26 cellular contexts compared by ENCODE assay signal in the genomic region with DNA sequence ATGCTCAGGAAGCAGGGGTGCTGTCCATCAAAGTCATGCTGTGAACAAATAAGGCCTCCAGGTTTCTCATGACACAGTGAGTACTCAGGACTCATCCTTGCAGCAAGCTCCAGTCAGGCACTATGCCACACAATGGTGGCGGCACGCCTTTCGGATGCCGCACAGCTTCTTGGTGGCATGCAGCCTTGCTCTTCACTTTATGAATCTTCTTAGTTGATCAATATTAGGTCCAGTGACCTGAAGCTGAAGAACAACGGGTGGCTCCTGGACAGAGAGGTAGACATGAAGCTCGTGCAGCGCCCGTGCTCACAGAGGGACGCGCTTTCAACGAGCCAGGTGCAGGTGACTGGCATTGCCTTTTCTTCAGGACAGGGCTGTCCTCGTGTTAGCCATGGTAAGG.
DNase-seq lines count a peak whose midpoint lies in the region; ATAC-seq, FAIRE-seq and TF ChIP-seq lines count a peak whose summit lies in the region.
"Had no signal": no experiment of that assay in that cellular context is flagged by ENCODE, and none has a peak within 500 bp of the region (broad histone marks: within the 10 kb centered on the region; RNA-seq: fewer than 3 reads in every experiment).

No MANE protein-coding gene starts in this region.

- no peaks in the 10 kb centered on the region for H4K20me1 ChIP-seq in GM23338 (replicated peaks; ENCODE audit: insufficient read depth)
- no peaks in the 10 kb centered on the region for H4K20me1 ChIP-seq in H1 (replicated peaks in 1 of 2; ENCODE audit: control insufficient read depth in 1 of 2, insufficient read depth in 2 of 2, low read length in 2 of 2)
- H4K20me1 ChIP-seq: BLaER1 had no signal

- no peak overlapping the region for H3K56ac ChIP-seq in H1 (replicated peaks; ENCODE audit: insufficient read length, low read depth, low read length)

- H3F3A ChIP-seq in GM23338 (replicated peaks; ENCODE audit: low read depth) = no peaks in the 10 kb centered on the region

- H3K27me3 Mint-ChIP-seq in GM23338 (ENCODE audit: insufficient read depth, low read depth, poor library complexity) = peaks cover 12% of the 10 kb centered on the region

- no peak overlapping the region for H3K9ac ChIP-seq in H1 (replicated peaks in 1 of 4; ENCODE audit: extremely low read depth in 1 of 4, low read depth in 3 of 4, low read length in 3 of 4)
- H3K9ac ChIP-seq: BLaER1 had no signal

- H3K9me2 ChIP-seq in GM23338 (ENCODE audit: insufficient read depth) = peaks cover 6% of the 10 kb centered on the region; the same call in 1 of the 2 replicates

- ATAC-seq in GM23338 = no peak
- ATAC-seq in stimulated activated effector memory CD8-positive, alpha-beta T cell treated with anti-CD3 and anti-CD28 coated beads, Interleukin-12 subunit alpha, Interleukin-12 subunit beta, amount 100 ng/mL, for 72 hours = peak; percentile 29
- ATAC-seq in activated naive CD4-positive, alpha-beta T cell treated with anti-CD3 and anti-CD28 coated beads, Interleukin-2, amount 50 U/mL, for 72 hours = no peak
- no peak for ATAC-seq in left colon
- ATAC-seq: GM12878 had no signal

- TF ChIP-seq RAD21 in H1 (IDR thresholded peaks at IDR 0.05 in 1 of 2, conservative IDR thresholded peaks at IDR 0.05 in 1 of 2; ENCODE audit: low read depth in 2 of 2, low read length in 2 of 2) = no peak

- no peaks in the 10 kb centered on the region for H3K9me3 ChIP-seq in H1 (ENCODE audit: insufficient read depth in 2 of 2, low read depth in 1 of 2, low read length in 1 of 2)
- H3K9me3 ChIP-seq: BE2C, BLaER1 had no signal

- FAIRE-seq in H1 (lab: Jason Lieb, UNC) = no peak
- FAIRE-seq: A204.1, GM12878, GM12892, GM18507 had no signal

- CTCF ChIA-PET in H1 (lab: Charles Lee; ENCODE audit: partially characterized antibody) = interaction anchor here (0.6 to 2.1 kb wide), 4 partner anchors 9 to 730 kb away, joined by 3 to 8 read pairs (median 4); no protein-coding TSS in a partner anchor

- no peak overlapping the region for H2BK12ac ChIP-seq in H1 (ENCODE audit: low read depth, low read length)

- peaks cover 9% of the 10 kb centered on the region for H3K4me1 Mint-ChIP-seq in GM23338
- H3K4me1 Mint-ChIP-seq in stimulated activated effector memory CD8-positive, alpha-beta T cell treated with anti-CD3 and anti-CD28 coated beads, Interleukin-12 subunit alpha, Interleukin-12 subunit beta, amount 100 ng/mL, for 72 hours = no peaks in the 10 kb centered on the region
- H3K4me1 Mint-ChIP-seq: CD14-positive monocyte; CD4-positive, alpha-beta memory T cell; CD4-positive, CD25-positive, alpha-beta regulatory T cell; CD8-positive, alpha-beta memory T cell had no signal

- WGBS in H1 (ENCODE audit: extremely low coverage in 1 of 2, insufficient coverage in 1 of 2, insufficient read length in 1 of 2, insufficient replicate concordance in 2 of 2, low coverage in 1 of 2, low lambda C conversion rate in 2 of 2, missing lambda C conversion rate in 1 of 2), 2 experiments = 89% methylated on average over 12 of the region's 12 CpGs; no CpG with 5 or more reads in 1 of the 2 experiments

- H3K27ac Mint-ChIP-seq in GM23338 = no peak overlapping the region
- H3K27ac Mint-ChIP-seq in stimulated activated effector memory CD8-positive, alpha-beta T cell treated with anti-CD3 and anti-CD28 coated beads, Interleukin-12 subunit alpha, Interleukin-12 subunit beta, amount 100 ng/mL, for 72 hours = no peak overlapping the region
- H3K27ac Mint-ChIP-seq in activated naive CD4-positive, alpha-beta T cell treated with anti-CD3 and anti-CD28 coated beads, Interleukin-2, amount 50 U/mL, for 72 hours = no peak overlapping the region
- H3K27ac Mint-ChIP-seq: CD4-positive, alpha-beta memory T cell; CD4-positive, CD25-positive, alpha-beta regulatory T cell; CD8-positive, alpha-beta memory T cell had no signal

- H3K79me2 ChIP-seq in GM23338 (replicated peaks; ENCODE audit: insufficient read depth) (no peaks in the 10 kb centered on the region), H1 (ENCODE audit: control insufficient read depth in 1 of 2, insufficient read depth in 2 of 2, low read length in 2 of 2) (no peaks in the 10 kb centered on the region)

- H3K4me3 Mint-ChIP-seq in GM23338 = no peak overlapping the region
- no peak overlapping the region for H3K4me3 Mint-ChIP-seq in stimulated activated effector memory CD8-positive, alpha-beta T cell treated with anti-CD3 and anti-CD28 coated beads, Interleukin-12 subunit alpha, Interleukin-12 subunit beta, amount 100 ng/mL, for 72 hours
- H3K4me3 Mint-ChIP-seq: CD14-positive monocyte; CD4-positive, alpha-beta memory T cell; CD4-positive, CD25-positive, alpha-beta regulatory T cell; CD8-positive, alpha-beta memory T cell had no signal

- no peak for DNase-seq in GM23338 (ENCODE audit: low spot score)
- no peak for DNase-seq in H1 (ENCODE audit: low read depth in 1 of 2, low spot score in 2 of 2)
- no peak for DNase-seq in stimulated activated effector memory CD8-positive, alpha-beta T cell treated with anti-CD3 and anti-CD28 coated beads, Interleukin-12 subunit alpha, Interleukin-12 subunit beta, amount 100 ng/mL, for 72 hours (ENCODE audit: low spot score in 2 of 2)
- DNase-seq in activated naive CD4-positive, alpha-beta T cell treated with anti-CD3 and anti-CD28 coated beads, Interleukin-2, amount 50 U/mL, for 72 hours (ENCODE audit: low spot score in 2 of 2) = no peak
- no peak for DNase-seq in left colon
- DNase-seq: 8988T; ACHN; BE2C; C1 segment of cervical spinal cord; CD4-positive, alpha-beta memory T cell; CD4-positive, CD25-positive, alpha-beta regulatory T cell; CD8-positive, alpha-beta memory T cell; COR-L47; DMS 273 treated with DMSO at 0.1 percent for 48 hours; DMS153; DMS53; DMS79; DND-41; EL; GDM1 had no signal

- H3K4ac ChIP-seq in H1 (replicated peaks; ENCODE audit: insufficient read length, low read depth, low read length) = no peak overlapping the region

- no peak overlapping the region for H2BK20ac ChIP-seq in H1 (ENCODE audit: low read length)

- H2AK5ac ChIP-seq in H1 (ENCODE audit: low read depth, low read length) = no peak overlapping the region; the same call in 1 of the 2 replicates

- intact Hi-C loops in left colon (cut with DNase I, micrococcal nuclease) = no loop called here

- no peak for TF ChIP-seq POLR2A in H1 (IDR thresholded peaks at IDR 0.05; ENCODE audit: control extremely low read depth in 1 of 2, low read depth in 2 of 2, low read length in 2 of 2)

- H3K4me3 ChIP-seq in GM23338 = no peak overlapping the region
- no peak overlapping the region; a peak in 1 of 8 replicates for H3K4me3 ChIP-seq in H1 (ENCODE audit: extremely low read depth in 1 of 4, insufficient read depth in 2 of 4, low read depth in 3 of 4, low read length in 4 of 4)
- H3K4me3 ChIP-seq: BLaER1, GM12878 had no signal

- H3K36me3 Mint-ChIP-seq in GM23338 (ENCODE audit: low read depth) = no peaks in the 10 kb centered on the region
- H3K36me3 Mint-ChIP-seq in stimulated activated effector memory CD8-positive, alpha-beta T cell treated with anti-CD3 and anti-CD28 coated beads, Interleukin-12 subunit alpha, Interleukin-12 subunit beta, amount 100 ng/mL, for 72 hours = no peaks in the 10 kb centered on the region
- H3K36me3 Mint-ChIP-seq in activated naive CD4-positive, alpha-beta T cell treated with anti-CD3 and anti-CD28 coated beads, Interleukin-2, amount 50 U/mL, for 72 hours = no peaks in the 10 kb centered on the region
- H3K36me3 Mint-ChIP-seq: CD14-positive monocyte; CD4-positive, alpha-beta memory T cell; CD4-positive, CD25-positive, alpha-beta regulatory T cell; CD8-positive, alpha-beta memory T cell had no signal

- no peak overlapping the region for H4K5ac ChIP-seq in H1 (ENCODE audit: insufficient read length, low read depth, low read length)

- H2AFZ ChIP-seq in GM23338 (peak overlapping the region; percentile 14; the same call in 1 of the 2 replicates), H1 (ENCODE audit: low read length) (no peak overlapping the region)

- H3K36me3 ChIP-seq in GM23338 (ENCODE audit: insufficient read depth) (no peaks in the 10 kb centered on the region), H1 (ENCODE audit: control insufficient read depth in 2 of 4, insufficient read depth in 4 of 4, low read length in 3 of 4) (no peaks in the 10 kb centered on the region)
- H3K36me3 ChIP-seq: BE2C, BLaER1 had no signal

- H3K27ac ChIP-seq in GM23338 (ENCODE audit: low read depth) (no peak overlapping the region), H1 (ENCODE audit: low read depth, low read length) (no peak overlapping the region)
- H3K27ac ChIP-seq: BLaER1 had no signal

- H3K18ac ChIP-seq in H1 (ENCODE audit: extremely low read depth, low read length) = no peak overlapping the region

- H2BK120ac ChIP-seq in H1 (replicated peaks; ENCODE audit: low read depth, low read length) = no peak overlapping the region

- H3K14ac ChIP-seq in H1 (ENCODE audit: insufficient read length) = no peak overlapping the region

- H4K8ac ChIP-seq in H1 (ENCODE audit: extremely low read depth, insufficient read depth, low read length) = no peak overlapping the region

- no peak overlapping the region for H2BK15ac ChIP-seq in H1 (ENCODE audit: low read length)

- H3K23ac ChIP-seq in H1 (ENCODE audit: insufficient read length) = no peak overlapping the region

- no peaks in the 10 kb centered on the region for H3K9me3 Mint-ChIP-seq in GM23338
- H3K9me3 Mint-ChIP-seq in stimulated activated effector memory CD8-positive, alpha-beta T cell treated with anti-CD3 and anti-CD28 coated beads, Interleukin-12 subunit alpha, Interleukin-12 subunit beta, amount 100 ng/mL, for 72 hours = peaks cover 7% of the 10 kb centered on the region
- H3K9me3 Mint-ChIP-seq in activated naive CD4-positive, alpha-beta T cell treated with anti-CD3 and anti-CD28 coated beads, Interleukin-2, amount 50 U/mL, for 72 hours = peaks cover 0 to 7% of the 10 kb centered on the region in 2 donors
- H3K9me3 Mint-ChIP-seq: CD8-positive, alpha-beta memory T cell had no signal

- H2BK5ac ChIP-seq in H1 (ENCODE audit: low read depth, low read length) = 0 out of 2 replicates have a peak overlapping the region, but pooled peaks have one; percentile 12

- POLR2A ChIA-PET in H1 (lab: Charles Lee; ENCODE audit: partially characterized antibody) = no interaction called here

- TF ChIP-seq EP300 in H1 (IDR thresholded peaks at IDR 0.05; ENCODE audit: borderline replicate concordance in 1 of 2, low read depth in 2 of 2, low read length in 2 of 2) = no peak

- no peak overlapping the region for H3K4me2 ChIP-seq in GM23338
- H3K4me2 ChIP-seq in H1 (ENCODE audit: insufficient read depth in 1 of 2, low read depth in 2 of 2, low read length in 2 of 2) = no peak overlapping the region
- H3K4me2 ChIP-seq: BLaER1 had no signal

- no peak overlapping the region for H4K91ac ChIP-seq in H1 (replicated peaks; ENCODE audit: insufficient read length, low read length)

- H3K4me1 ChIP-seq in GM23338 (ENCODE audit: insufficient read depth) = no peaks in the 10 kb centered on the region
- H3K4me1 ChIP-seq in H1 (replicated peaks in 1 of 4; ENCODE audit: control insufficient read depth in 3 of 4, insufficient read depth in 4 of 4, low read length in 3 of 4) = no peaks in the 10 kb centered on the region
- H3K4me1 ChIP-seq: BE2C, BLaER1 had no signal

- peaks cover 7% of the 10 kb centered on the region; the same call in 1 of the 2 replicates for H3K23me2 ChIP-seq in H1 (ENCODE audit: low read depth, low read length)

- no peaks in the 10 kb centered on the region for H3K79me1 ChIP-seq in H1 (ENCODE audit: low read depth, low read length)

- TF ChIP-seq CTCF in GM23338 (conservative IDR thresholded peaks at IDR 0.05; ENCODE audit: low read depth in 2 of 2) (no peak), H1 (IDR thresholded peaks at IDR 0.05; ENCODE audit: control extremely low read depth in 1 of 3, insufficient read depth in 1 of 3, low read depth in 1 of 3, low read length in 3 of 3) (no peak)

- H3K27me3 ChIP-seq in GM23338 (ENCODE audit: insufficient read depth) = no peaks in the 10 kb centered on the region
- no peaks in the 10 kb centered on the region for H3K27me3 ChIP-seq in H1 (replicated peaks in 1 of 4; ENCODE audit: control insufficient read depth in 3 of 4, extremely low read depth in 1 of 4, insufficient read depth in 3 of 4, low read length in 3 of 4)
- H3K27me3 ChIP-seq: BE2C, BLaER1 had no signal
